Comparison of ENCODE assay signal across 29 cellular contexts in the genomic region with DNA sequence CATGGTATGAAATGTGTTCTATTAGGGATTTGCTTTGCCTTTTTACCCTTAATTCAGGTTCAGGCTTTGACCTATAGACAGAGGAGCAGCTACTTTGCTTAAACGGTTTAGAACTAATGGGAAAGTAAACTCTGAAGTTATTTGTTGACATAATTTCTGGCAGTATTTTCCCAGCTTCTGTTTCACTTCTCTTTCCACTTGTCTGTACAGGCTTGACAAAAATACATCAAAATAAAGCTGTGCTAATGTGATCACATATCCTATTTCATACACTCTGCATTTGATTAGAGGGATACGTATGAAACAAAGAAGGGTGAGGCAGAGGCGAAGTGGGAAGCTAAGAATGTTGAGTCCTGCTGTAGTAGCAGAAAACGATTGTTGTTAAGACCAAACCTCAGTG.
DNase-seq lines count a peak whose midpoint lies in the region; ATAC-seq and TF ChIP-seq lines count a peak whose summit lies in the region.
"Had no signal": no experiment of that assay in that cellular context is flagged by ENCODE, and none has a peak within 500 bp of the region (broad histone marks: within the 10 kb centered on the region; RNA-seq: fewer than 3 reads in every experiment).

No MANE protein-coding gene starts in this region.

- DNase-seq in DMS79 treated with DMSO at 0.1 percent for 48 hours (lab: John Stamatoyannopoulos, UW): peak; percentile 19
- DNase-seq in DMS79 (lab: John Stamatoyannopoulos, UW): no peak
- peak in 1 of 2 donors; percentile 48 for DNase-seq in fibroblast of lung (ENCODE audit: low read depth in 2 of 2)
- DNase-seq in ecto neural progenitor cell (ENCODE audit: low spot score): no peak
- DNase-seq: activated CD8-positive, alpha-beta T cell treated with anti-CD3 and anti-CD28 coated beads, Interleukin-2, amount 10 ng/mL, durations not matched to agents 7 days and 5 days; activated T-cell treated with anti-CD3 and anti-CD28 coated beads, Interleukin-2, amount 50 U/mL, for 48 hours; GDM1; heart right ventricle; IMR-90; MG63; naive thymus-derived CD8-positive, alpha-beta T cell; NCI-H1694 treated with DMSO at 0.1 percent for 48 hours; NCI-H510A; SHP77 treated with DMSO at 0.1 percent for 48 hours; spleen; stimulated activated CD8-positive, alpha-beta memory T cell treated with anti-CD3 and anti-CD28 coated beads, Interleukin-4, amount 100 ng/mL, for 48 hours had no signal

- H3K79me2 ChIP-seq in fibroblast of lung (ENCODE audit: control insufficient read depth, insufficient read depth, low read length): no peaks in the 10 kb centered on the region

- no peaks in the 10 kb centered on the region for H3K36me3 ChIP-seq in fibroblast of lung (ENCODE audit: control insufficient read depth, insufficient read depth, low read length)
- H3K36me3 ChIP-seq: cardiac muscle cell, heart right ventricle, MG63, spleen, suprapubic skin had no signal

- no peaks in the 10 kb centered on the region for H3K27me3 Mint-ChIP-seq in stimulated activated memory B cell treated with anti-CD40 and anti-IgM and Interleukin-4, amounts not matched to agents 10 μg/mL and 1 μg/mL and 100 μg/mL, for 72 hours
- H3K27me3 Mint-ChIP-seq: B cell; naive thymus-derived CD8-positive, alpha-beta T cell; progenitor cell of endocrine pancreas had no signal

- no peaks in the 10 kb centered on the region for H4K20me1 ChIP-seq in fibroblast of lung (ENCODE audit: control insufficient read depth, extremely low read depth, insufficient read depth, low read length)

- no peak overlapping the region for H3K27ac Mint-ChIP-seq in stimulated activated memory B cell treated with anti-CD40 and anti-IgM and Interleukin-4, amounts not matched to agents 10 μg/mL and 1 μg/mL and 100 μg/mL, for 72 hours
- H3K27ac Mint-ChIP-seq: activated CD8-positive, alpha-beta T cell treated with anti-CD3 and anti-CD28 coated beads, Interleukin-2, amount 10 ng/mL, durations not matched to agents 7 days and 5 days; activated naive CD4-positive, alpha-beta T cell treated with anti-CD3 and anti-CD28 coated beads, Interleukin-2, amount 50 U/mL, for 72 hours; B cell; naive thymus-derived CD8-positive, alpha-beta T cell; progenitor cell of endocrine pancreas; T-helper 1 cell treated with Interleukin-12 subunit alpha and Interleukin-12 subunit beta and Interleukin-4 antibody, amounts not matched to agents 30 μg/mL and 1 μg/mL, for 36 hours; WTC11 had no signal

- H3K9me3 Mint-ChIP-seq in stimulated activated memory B cell treated with anti-CD40 and anti-IgM and Interleukin-4, amounts not matched to agents 10 μg/mL and 1 μg/mL and 100 μg/mL, for 72 hours: peaks cover 3% of the 10 kb centered on the region
- H3K9me3 Mint-ChIP-seq: T-helper 1 cell treated with Interleukin-12 subunit alpha and Interleukin-12 subunit beta and Interleukin-4 antibody, amounts not matched to agents 30 μg/mL and 1 μg/mL, for 36 hours; WTC11 had no signal

- H3K4me3 ChIP-seq in fibroblast of lung (replicated peaks in 1 of 4; ENCODE audit: control extremely low read depth in 1 of 4, insufficient read depth in 1 of 4, low read depth in 3 of 4, low read length in 4 of 4): no peak overlapping the region
- H3K4me3 ChIP-seq: cardiac muscle cell, heart right ventricle, MG63, spleen, suprapubic skin had no signal

- H3K27ac ChIP-seq in fibroblast of lung (ENCODE audit: insufficient read depth, low read length): no peak overlapping the region
- H3K27ac ChIP-seq: 22Rv1, cardiac muscle cell, heart right ventricle, HL-60, spleen, suprapubic skin had no signal

- TF ChIP-seq CTCF in fibroblast of lung (conservative IDR thresholded peaks at IDR 0.05 in 1 of 2, IDR thresholded peaks at IDR 0.05 in 1 of 2; ENCODE audit: low read depth in 1 of 2, low read length in 2 of 2): no peak

- no peaks in the 10 kb centered on the region for H3K36me3 Mint-ChIP-seq in stimulated activated memory B cell treated with anti-CD40 and anti-IgM and Interleukin-4, amounts not matched to agents 10 μg/mL and 1 μg/mL and 100 μg/mL, for 72 hours
- H3K36me3 Mint-ChIP-seq: activated naive CD4-positive, alpha-beta T cell treated with anti-CD3 and anti-CD28 coated beads, Interleukin-2, amount 50 U/mL, for 72 hours; naive thymus-derived CD8-positive, alpha-beta T cell; WTC11 had no signal

- H3K9me3 ChIP-seq in fibroblast of lung (ENCODE audit: control insufficient read depth, insufficient read depth, low read depth, low read length): no peaks in the 10 kb centered on the region
- H3K9me3 ChIP-seq: heart right ventricle, MG63, spleen, suprapubic skin had no signal

- ATAC-seq in SK-N-SH treated with all-trans-retinoic acid at 6 μM for 48 hours (peak; percentile 67), GM18498 (IDR thresholded peaks at IDR 0.05; ENCODE audit: unreplicated experiment) (no peak), HG03520 (IDR thresholded peaks at IDR 0.05; ENCODE audit: unreplicated experiment) (no peak)
- ATAC-seq in stimulated activated memory B cell treated with anti-CD40 and anti-IgM and Interleukin-4, amounts not matched to agents 10 μg/mL and 1 μg/mL and 100 μg/mL, for 72 hours: no peak
- ATAC-seq: activated CD8-positive, alpha-beta T cell treated with anti-CD3 and anti-CD28 coated beads, Interleukin-2, amount 10 ng/mL, durations not matched to agents 7 days and 5 days; activated naive CD4-positive, alpha-beta T cell treated with anti-CD3 and anti-CD28 coated beads, Interleukin-2, amount 50 U/mL, for 72 hours; heart right ventricle; naive thymus-derived CD8-positive, alpha-beta T cell; WTC11 had no signal

- peak overlapping the region; percentile 29 for H2AFZ ChIP-seq in fibroblast of lung (ENCODE audit: low read length)

- H3K4me1 Mint-ChIP-seq in stimulated activated memory B cell treated with anti-CD40 and anti-IgM and Interleukin-4, amounts not matched to agents 10 μg/mL and 1 μg/mL and 100 μg/mL, for 72 hours: no peaks in the 10 kb centered on the region
- H3K4me1 Mint-ChIP-seq: B cell; naive thymus-derived CD8-positive, alpha-beta T cell; WTC11 had no signal

- H3K4me1 ChIP-seq in fibroblast of lung (ENCODE audit: control insufficient read depth, extremely low read depth, insufficient read depth, low read length): peaks cover 12% of the 10 kb centered on the region
- H3K4me1 ChIP-seq: spleen had no signal

- no peak overlapping the region for H3K4me3 Mint-ChIP-seq in stimulated activated memory B cell treated with anti-CD40 and anti-IgM and Interleukin-4, amounts not matched to agents 10 μg/mL and 1 μg/mL and 100 μg/mL, for 72 hours
- H3K4me3 Mint-ChIP-seq: activated CD8-positive, alpha-beta T cell treated with anti-CD3 and anti-CD28 coated beads, Interleukin-2, amount 10 ng/mL, durations not matched to agents 7 days and 5 days; B cell; naive thymus-derived CD8-positive, alpha-beta T cell; T-helper 1 cell treated with Interleukin-12 subunit alpha and Interleukin-12 subunit beta and Interleukin-4 antibody, amounts not matched to agents 30 μg/mL and 1 μg/mL, for 36 hours; WTC11 had no signal

- no peaks in the 10 kb centered on the region for H3K27me3 ChIP-seq in fibroblast of lung (ENCODE audit: control insufficient read depth, insufficient read depth, low read length)
- H3K27me3 ChIP-seq: cardiac muscle cell, heart right ventricle, MG63, spleen, suprapubic skin had no signal

- H3K4me2 ChIP-seq in fibroblast of lung (ENCODE audit: extremely low read depth, insufficient read depth, low read length): no peak overlapping the region

- no peak overlapping the region for H3K9ac ChIP-seq in fibroblast of lung (ENCODE audit: insufficient read depth, low read length)

TF ChIP-seq in SK-N-SH treated with all-trans-retinoic acid at 6 μM for 48 hours, 23 proteins besides CTCF, POLR2A, EP300 and RAD21 (continues in another document):
- TF ChIP-seq ZFP3 (CRISPR knock-in tag; IDR thresholded peaks at IDR 0.05): no peak
- TF ChIP-seq, protein P1, sequence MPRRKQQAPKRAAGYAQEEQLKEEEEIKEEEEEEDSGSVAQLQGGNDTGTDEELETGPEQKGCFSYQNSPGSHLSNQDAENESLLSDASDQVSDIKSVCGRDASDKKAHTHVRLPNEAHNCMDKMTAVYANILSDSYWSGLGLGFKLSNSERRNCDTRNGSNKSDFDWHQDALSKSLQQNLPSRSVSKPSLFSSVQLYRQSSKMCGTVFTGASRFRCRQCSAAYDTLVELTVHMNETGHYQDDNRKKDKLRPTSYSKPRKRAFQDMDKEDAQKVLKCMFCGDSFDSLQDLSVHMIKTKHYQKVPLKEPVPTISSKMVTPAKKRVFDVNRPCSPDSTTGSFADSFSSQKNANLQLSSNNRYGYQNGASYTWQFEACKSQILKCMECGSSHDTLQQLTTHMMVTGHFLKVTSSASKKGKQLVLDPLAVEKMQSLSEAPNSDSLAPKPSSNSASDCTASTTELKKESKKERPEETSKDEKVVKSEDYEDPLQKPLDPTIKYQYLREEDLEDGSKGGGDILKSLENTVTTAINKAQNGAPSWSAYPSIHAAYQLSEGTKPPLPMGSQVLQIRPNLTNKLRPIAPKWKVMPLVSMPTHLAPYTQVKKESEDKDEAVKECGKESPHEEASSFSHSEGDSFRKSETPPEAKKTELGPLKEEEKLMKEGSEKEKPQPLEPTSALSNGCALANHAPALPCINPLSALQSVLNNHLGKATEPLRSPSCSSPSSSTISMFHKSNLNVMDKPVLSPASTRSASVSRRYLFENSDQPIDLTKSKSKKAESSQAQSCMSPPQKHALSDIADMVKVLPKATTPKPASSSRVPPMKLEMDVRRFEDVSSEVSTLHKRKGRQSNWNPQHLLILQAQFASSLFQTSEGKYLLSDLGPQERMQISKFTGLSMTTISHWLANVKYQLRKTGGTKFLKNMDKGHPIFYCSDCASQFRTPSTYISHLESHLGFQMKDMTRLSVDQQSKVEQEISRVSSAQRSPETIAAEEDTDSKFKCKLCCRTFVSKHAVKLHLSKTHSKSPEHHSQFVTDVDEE (CRISPR knock-in tag; IDR thresholded peaks at IDR 0.05): no peak
- TF ChIP-seq ESRRG (CRISPR knock-in tag; IDR thresholded peaks at IDR 0.05): no peak
- TF ChIP-seq GLIS3 (CRISPR knock-in tag; IDR thresholded peaks at IDR 0.05): no peak
- no peak for TF ChIP-seq SNAI2 (CRISPR knock-in tag; IDR thresholded peaks at IDR 0.05)
- no peak for TF ChIP-seq OSR1 (CRISPR knock-in tag; IDR thresholded peaks at IDR 0.05)
- no peak for TF ChIP-seq ISL1 (CRISPR knock-in tag; IDR thresholded peaks at IDR 0.05)
- TF ChIP-seq ZFP30 (CRISPR knock-in tag; IDR thresholded peaks at IDR 0.05): no peak
- no peak for TF ChIP-seq PPARA (CRISPR knock-in tag; IDR thresholded peaks at IDR 0.05; ENCODE audit: borderline replicate concordance)
- TF ChIP-seq BACH2 (CRISPR knock-in tag; IDR thresholded peaks at IDR 0.05; ENCODE audit: borderline replicate concordance): no peak
- TF ChIP-seq ZNF565 (CRISPR knock-in tag; conservative IDR thresholded peaks at IDR 0.05; ENCODE audit: low read depth): no peak
